10 cellular contexts compared by ENCODE assay signal in genomic region chr15:23647421-23648375, GRCh38. TPM values are rescaled to one million over a fixed set of nuclear protein-coding genes. Genes with fewer than 3 reads are reported as not detected.
DNase-seq lines count a peak whose midpoint lies in the region; ATAC-seq and TF ChIP-seq lines count a peak whose summit lies in the region.
"Had no signal": no experiment of that assay in that cellular context is flagged by ENCODE, and none has a peak within 500 bp of the region (broad histone marks: within the 10 kb centered on the region; RNA-seq: fewer than 3 reads in every experiment).

Gene MAGEL2 (minus strand): TSS chr15:23647867. CDS start chr15:23647742, 125 bp downstream.

- no peak within 1 kb of the TSS for H3K18ac ChIP-seq in H9 (ENCODE audit: insufficient read length, low read depth, low read length)

- peak within 1 kb of the TSS in 1 of 3 experiments; percentile 85; a peak in 1 of 7 replicates for H3K27ac Mint-ChIP-seq in H9
- H3K27ac Mint-ChIP-seq: activated CD4-positive, alpha-beta T cell treated with anti-CD3 and anti-CD28 coated beads for 36 hours had no signal

- no peak within 1 kb of the TSS for H4K5ac ChIP-seq in H9 (ENCODE audit: insufficient read length, low read depth, low read length)

- H2BK15ac ChIP-seq in H9 (ENCODE audit: low read depth, low read length) = no peak within 1 kb of the TSS

- H3K4ac ChIP-seq in H9 (ENCODE audit: low read depth, low read length) = no peak within 1 kb of the TSS

- H3K4me1 ChIP-seq in H9 (ENCODE audit: insufficient read depth, low read length) (no peaks in the 10 kb centered on the region), iPS-18a (ENCODE audit: control insufficient read depth, low read depth, low read length) (no peaks in the 10 kb centered on the region)

- TF ChIP-seq CTCF in H9 (conservative IDR thresholded peaks at IDR 0.05) = no peak
- no peak for TF ChIP-seq CTCF in lower leg skin (IDR thresholded peaks at IDR 0.05)

- H2BK20ac ChIP-seq in H9 (ENCODE audit: low read depth, low read length, poor library complexity, severe bottlenecking) = no peak within 1 kb of the TSS

- H3K56ac ChIP-seq in H9 (ENCODE audit: insufficient read length, low read depth, low read length) = no peak within 1 kb of the TSS

- H3K14ac ChIP-seq in H9 (ENCODE audit: insufficient read depth, low read length) = no peak within 1 kb of the TSS

- H3K9ac ChIP-seq in H9 (ENCODE audit: extremely low read depth, insufficient read length, low read length) (no peak within 1 kb of the TSS), iPS-18a (ENCODE audit: low read length) (peak within 1 kb of the TSS; percentile 52)

- no peak within 1 kb of the TSS for H3T11ph ChIP-seq in H9 (ENCODE audit: low read length)

- H3K36me3 Mint-ChIP-seq in H9 (ENCODE audit: insufficient read depth in 1 of 3, low read depth in 3 of 3) = peaks cover 0 to 6% (median 1%) of the 10 kb centered on the region in 3 experiments; a peak in 3 of 7 replicates

- no peak for TF ChIP-seq POLR2A in lower leg skin (IDR thresholded peaks at IDR 0.05)

- H2BK120ac ChIP-seq in H9 (ENCODE audit: low read depth, low read length, poor library complexity, severe bottlenecking) = no peak within 1 kb of the TSS

- no peak within 1 kb of the TSS for H2AK5ac ChIP-seq in H9 (ENCODE audit: insufficient read length, low read length)

- H4K8ac ChIP-seq in H9 (replicated peaks; ENCODE audit: insufficient read length, low read depth, low read length) = no peak within 1 kb of the TSS

- no peaks in the 10 kb centered on the region for H4K20me1 ChIP-seq in H9 (ENCODE audit: control insufficient read depth, insufficient read depth, insufficient read length)

- no peak within 1 kb of the TSS for H2BK12ac ChIP-seq in H9 (ENCODE audit: insufficient read length, low read depth, low read length)

- WGBS in H9 (ENCODE audit: extremely low coverage, insufficient read length, low lambda C conversion rate) = no CpG with 5 or more reads among the region's 37 CpGs
- WGBS in lower leg skin, 2 donors = 53 to 55% methylated on average over 22 to 37 of the region's 37 CpGs

- peaks cover 3% of the 10 kb centered on the region for H3K23me2 ChIP-seq in H9 (ENCODE audit: insufficient read length, low read depth, low read length, poor library complexity, severe bottlenecking)

- peaks cover 50 to 64% of the 10 kb centered on the region in 2 experiments for H3K9me3 Mint-ChIP-seq in H9

- H3K4me3 ChIP-seq in iPS-18a (ENCODE audit: low read length) (peak within 1 kb of the TSS; percentile 83), skeletal muscle cell (ENCODE audit: low read depth, low read length) (peak within 1 kb of the TSS; percentile 50), lower leg skin (ENCODE audit: low read depth, poor library complexity, severe bottlenecking) (no peak within 1 kb of the TSS)

- no peaks in the 10 kb centered on the region for H3K27me3 ChIP-seq in H9 (ENCODE audit: insufficient read depth, low read length)
- H3K27me3 ChIP-seq in iPS-18a (ENCODE audit: control insufficient read depth, insufficient read depth, low read length) = no peaks in the 10 kb centered on the region

- peaks cover 12 to 13% of the 10 kb centered on the region in 2 experiments; a peak in 3 of 4 replicates for H3K4me1 Mint-ChIP-seq in H9
- H3K4me1 Mint-ChIP-seq: activated CD4-positive, alpha-beta T cell treated with anti-CD3 and anti-CD28 coated beads for 36 hours had no signal

- H3K36me3 ChIP-seq in iPS-18a (ENCODE audit: control insufficient read depth, low read depth, low read length) = no peaks in the 10 kb centered on the region

- peak within 1 kb of the TSS; percentile 70 to 79 for H3K4me3 Mint-ChIP-seq in H9
- H3K4me3 Mint-ChIP-seq: activated CD4-positive, alpha-beta T cell treated with anti-CD3 and anti-CD28 coated beads for 36 hours had no signal

- DNase-seq in H9 (peak; percentile 71), skeletal muscle cell (ENCODE audit: low read depth) (no peak), lower leg skin (ENCODE audit: low spot score in 2 of 2) (no peak), G401 (ENCODE audit: low spot score) (no peak)
- DNase-seq in activated CD4-positive, alpha-beta T cell treated with anti-CD3 and anti-CD28 coated beads, Interleukin-2, amount 50 U/mL, for 4 hours = no peak
- DNase-seq: activated CD4-positive, alpha-beta T cell treated with anti-CD3 and anti-CD28 coated beads for 36 hours; NCI-H446 had no signal

- H3K23ac ChIP-seq in H9 (ENCODE audit: insufficient read length, low read depth, low read length) = no peak within 1 kb of the TSS

- H2AFZ ChIP-seq in H9 (ENCODE audit: low read length) = no peak within 1 kb of the TSS

- in situ Hi-C loops in G401 (cut with HindIII; ENCODE audit: low sequenced_read_pairs) = no loop called here

- no peak within 1 kb of the TSS for H4K91ac ChIP-seq in H9 (ENCODE audit: insufficient read length, low read depth, low read length)

- H3K27ac ChIP-seq in H9 (ENCODE audit: insufficient read length, low read depth, low read length) (no peak within 1 kb of the TSS), iPS-18a (ENCODE audit: low read length) (no peak within 1 kb of the TSS)

- H3K27me3 Mint-ChIP-seq in H9 (ENCODE audit: low read depth) = no peaks in the 10 kb centered on the region

- no peaks in the 10 kb centered on the region for H3K79me2 ChIP-seq in H9 (ENCODE audit: insufficient read depth, low read length)

- H3K79me1 ChIP-seq in H9 (ENCODE audit: insufficient read depth, low read depth, low read length, poor library complexity, severe bottlenecking) = no peaks in the 10 kb centered on the region

- ATAC-seq in SK-N-SH treated with all-trans-retinoic acid at 6 μM for 48 hours (peak; percentile 43), HG02852 (IDR thresholded peaks at IDR 0.05; ENCODE audit: unreplicated experiment) (no peak)
- ATAC-seq: activated CD4-positive, alpha-beta T cell treated with anti-CD3 and anti-CD28 coated beads for 36 hours had no signal

- H2BK5ac ChIP-seq in H9 (ENCODE audit: insufficient read length, low read length) = no peak within 1 kb of the TSS

- intact Hi-C loops in lower leg skin (cut with DNase I; ENCODE audit: low total_unique reads) = loop anchor here (10.0 kb wide), 2 partner anchors 143 to 1857 kb away; no protein-coding TSS in a partner anchor

- peak within 1 kb of the TSS; percentile 84 for H3K4me2 ChIP-seq in H9 (ENCODE audit: insufficient read depth, insufficient read length, low read length)

- peaks cover 20% of the 10 kb centered on the region for H3K9me3 ChIP-seq in H9 (ENCODE audit: control insufficient read depth, low read depth, low read length)
- peaks cover 11% of the 10 kb centered on the region for H3K9me3 ChIP-seq in iPS-18a (ENCODE audit: control insufficient read depth, low read depth, low read length)

TF ChIP-seq in SK-N-SH treated with all-trans-retinoic acid at 6 μM for 48 hours, 23 proteins besides CTCF, POLR2A, EP300 and RAD21:
- TF ChIP-seq ZFP30 (CRISPR knock-in tag; IDR thresholded peaks at IDR 0.05) (no peak), ZNF70 (CRISPR knock-in tag; IDR thresholded peaks at IDR 0.05) (no peak), RARB (CRISPR knock-in tag; IDR thresholded peaks at IDR 0.05) (no peak), PATZ1 (CRISPR knock-in tag; IDR thresholded peaks at IDR 0.05; ENCODE audit: borderline replicate concordance) (no peak), ESRRG (CRISPR knock-in tag; IDR thresholded peaks at IDR 0.05) (no peak), GLIS3 (CRISPR knock-in tag; IDR thresholded peaks at IDR 0.05) (no peak), ZNF565 (CRISPR knock-in tag; conservative IDR thresholded peaks at IDR 0.05; ENCODE audit: low read depth) (no peak), POU6F1 (CRISPR knock-in tag; IDR thresholded peaks at IDR 0.05; ENCODE audit: borderline replicate concordance, low read depth) (no peak)
- TF ChIP-seq, protein P1, sequence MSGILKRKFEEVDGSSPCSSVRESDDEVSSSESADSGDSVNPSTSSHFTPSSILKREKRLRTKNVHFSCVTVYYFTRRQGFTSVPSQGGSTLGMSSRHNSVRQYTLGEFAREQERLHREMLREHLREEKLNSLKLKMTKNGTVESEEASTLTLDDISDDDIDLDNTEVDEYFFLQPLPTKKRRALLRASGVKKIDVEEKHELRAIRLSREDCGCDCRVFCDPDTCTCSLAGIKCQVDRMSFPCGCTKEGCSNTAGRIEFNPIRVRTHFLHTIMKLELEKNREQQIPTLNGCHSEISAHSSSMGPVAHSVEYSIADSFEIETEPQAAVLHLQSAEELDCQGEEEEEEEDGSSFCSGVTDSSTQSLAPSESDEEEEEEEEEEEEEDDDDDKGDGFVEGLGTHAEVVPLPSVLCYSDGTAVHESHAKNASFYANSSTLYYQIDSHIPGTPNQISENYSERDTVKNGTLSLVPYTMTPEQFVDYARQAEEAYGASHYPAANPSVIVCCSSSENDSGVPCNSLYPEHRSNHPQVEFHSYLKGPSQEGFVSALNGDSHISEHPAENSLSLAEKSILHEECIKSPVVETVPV (CRISPR knock-in tag; IDR thresholded peaks at IDR 0.05) = no peak

RNA-seq across cellular contexts. Expression of gene MAGEL2, which starts in this region (rescaled TPM):
- 9.2 and 9.7 TPM in 2 replicates for total RNA-seq in H9 (2021)
- total RNA-seq in lower leg skin = under 1 TPM in 1 of 4 donors, not detected in 3; 0.06 TPM
- not detected in 2 replicates for total RNA-seq in G401 (2014; rRNA removed; shearing (Covaris generic))
- total RNA-seq: activated CD4-positive, alpha-beta T cell treated with anti-CD3 and anti-CD28 coated beads for 36 hours had no signal
